ENCODE assay signal across 8 cellular contexts in genomic region chr6:57172136-57173055, GRCh38. TPM values are rescaled to one million over a fixed set of nuclear protein-coding genes. Genes with fewer than 3 reads are reported as not detected.
DNase-seq lines count a peak whose midpoint lies in the region; ATAC-seq and TF ChIP-seq lines count a peak whose summit lies in the region.

BAG2 (plus strand) TSS chr6:57172326; CDS start chr6:57172698, 372 bp downstream.

- H3K4me3 ChIP-seq in AG04450 (ENCODE audit: low read depth, low read length), result peak within 1 kb of the TSS; percentile 86

- DNase-seq in AG04450 (ENCODE audit: low read depth, low spot score) (peak; percentile 75), NCI-H226 (peak; percentile 88), activated B cell treated with CpG ODN at 0.5 μM for 24 hours (peak; percentile 86), caudate nucleus (lab: John Stamatoyannopoulos, UW) (peak in 60 of 61 donors; percentile 6 to 87 (median 62)), iris pigment epithelial cell (ENCODE audit: low read depth) (peak; percentile 93)
- peak; percentile 82 to 92 for DNase-seq in stimulated activated CD4-positive, alpha-beta T cell treated with anti-CD3 and anti-CD28 coated beads, Interleukin-12 subunit alpha, Interleukin-12 subunit beta, amount 100 ng/mL, for 24 hours (ENCODE audit: low read depth in 2 of 2)

- no peaks in the 10 kb centered on the region for H3K27me3 ChIP-seq in AG04450 (ENCODE audit: control insufficient read depth, insufficient read depth, low read length)

- no peaks in the 10 kb centered on the region for H3K9me3 Mint-ChIP-seq in activated B cell treated with CpG ODN at 0.5 μM for 24 hours

- peak within 1 kb of the TSS; percentile 92 for H3K27ac Mint-ChIP-seq in activated B cell treated with CpG ODN at 0.5 μM for 24 hours

- peaks cover 8% of the 10 kb centered on the region for H3K36me3 Mint-ChIP-seq in activated B cell treated with CpG ODN at 0.5 μM for 24 hours (ENCODE audit: low read depth)

- no peaks in the 10 kb centered on the region for H3K9me3 ChIP-seq in AG04450 (ENCODE audit: control insufficient read depth, insufficient read depth, low read length)

- intact Hi-C loops in activated B cell treated with CpG ODN at 0.5 μM for 24 hours (cut with micrococcal nuclease), result loop anchor here (1.0 to 5.0 kb wide), 7 partner anchors 50 to 788 kb away; partner anchors contain the start of genes KIAA1586, PRIM2 and RAB23

- TF ChIP-seq CTCF in AG04450 (IDR thresholded peaks at IDR 0.05; ENCODE audit: low read depth, low read length), result peak; percentile 6
- TF ChIP-seq CTCF in activated B cell treated with CpG ODN at 0.5 μM for 24 hours (IDR thresholded peaks at IDR 0.05), result no peak

- peak within 1 kb of the TSS; percentile 92 for H3K4me3 Mint-ChIP-seq in activated B cell treated with CpG ODN at 0.5 μM for 24 hours

- peak within 1 kb of the TSS; percentile 85 for H3K27ac ChIP-seq in AG04450 (ENCODE audit: low read depth, low read length)
- H3K27ac ChIP-seq in caudate nucleus (ENCODE audit: low read depth, low read length), result peak within 1 kb of the TSS; percentile 74

- H3K27me3 Mint-ChIP-seq in activated B cell treated with CpG ODN at 0.5 μM for 24 hours, result no peaks in the 10 kb centered on the region

- POLR2A ChIA-PET in AG04450 (lab: Yijun Ruan, JAX) (interaction anchor here (0.9 to 2.0 kb wide), 12 partner anchors 9 to 268 kb away, joined by 3 to 14 read pairs (median 4); partner anchors contain the start of genes BEND6, RAB23 and ZNF451), activated B cell treated with CpG ODN at 0.5 μM for 24 hours (lab: Charles Lee) (interaction anchor here (0.7 to 2.6 kb wide), 6 partner anchors 29 to 145 kb away, joined by 3 to 12 read pairs (median 4); partner anchors contain the start of genes PRIM2, RAB23 and ZNF451)

- ATAC-seq in GM18868 (IDR thresholded peaks at IDR 0.05; ENCODE audit: unreplicated experiment) (peak; percentile 90), HG03103 (IDR thresholded peaks at IDR 0.05; ENCODE audit: low read depth, unreplicated experiment) (peak; percentile 87), activated B cell treated with CpG ODN at 0.5 μM for 24 hours (ENCODE audit: low read depth) (peak; percentile 87)

- peaks cover 26% of the 10 kb centered on the region for H3K4me1 Mint-ChIP-seq in activated B cell treated with CpG ODN at 0.5 μM for 24 hours

- CTCF ChIA-PET in AG04450 (lab: Charles Lee), result interaction anchor here (1.3 to 2.4 kb wide), 3 partner anchors 143 to 268 kb away, joined by 7 to 9 read pairs (median 8); partner anchors contain the start of gene PRIM2
- CTCF ChIA-PET in activated B cell treated with CpG ODN at 0.5 μM for 24 hours (lab: Charles Lee), result no interaction called here

RNA-seq across cellular contexts. Expression of gene BAG2, which starts in this region (rescaled TPM):
- polyA plus RNA-seq in AG04450 (2011; rRNA removed), result 29.0 and 43.4 TPM in 2 replicates
- 11.1 and 20.5 TPM in 2 replicates for polyA minus RNA-seq in AG04450 (2011; rRNA and poly(A)+ RNA removed)
- total RNA-seq in activated B cell treated with CpG ODN at 0.5 μM for 24 hours, result 3.9 and 4.3 TPM in 2 replicates

Comparison
In these comparisons a context has a peak if more than half of its experiments do, and no peak if none do; other contexts are left out.
1. Peak in every context shown above with its lines: DNase-seq, ATAC-seq, H3K4me3 ChIP-seq and H3K27ac ChIP-seq.